Comparison of ENCODE assay signal across 11 cellular contexts in the genomic region with DNA sequence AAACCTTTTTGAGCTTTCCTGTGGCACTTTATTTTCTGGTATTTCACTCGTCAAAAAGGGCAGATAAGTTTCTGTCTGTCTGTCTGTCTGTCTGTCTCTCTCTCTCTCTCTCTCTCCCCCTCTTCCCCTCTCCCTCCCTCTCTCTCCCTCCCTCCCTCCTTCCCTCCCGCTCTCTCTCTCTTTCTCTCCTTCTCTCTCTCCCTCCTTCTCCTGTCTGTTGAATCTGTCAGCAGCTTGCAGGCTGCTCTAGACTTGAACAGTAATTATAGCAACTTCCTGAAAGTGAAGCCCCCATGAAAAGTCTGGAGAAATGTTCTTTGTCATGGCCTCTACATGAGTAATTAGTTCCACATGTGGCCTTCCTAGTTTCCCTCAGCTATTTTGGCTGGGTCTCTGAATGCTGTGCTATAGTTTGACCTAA.
A peak's percentile ranks its signal among the peaks of the same experiment; 100 is the strongest.
DNase-seq lines count a peak whose midpoint lies in the region; ATAC-seq lines count a peak whose summit lies in the region.
"Had no signal": no experiment of that assay in that cellular context is flagged by ENCODE, and none has a peak within 500 bp of the region (broad histone marks: within the 10 kb centered on the region; RNA-seq: fewer than 3 reads in every experiment).

No MANE protein-coding gene starts in this region.

- peak overlapping the region; percentile 93 for H3K4me3 ChIP-seq in adipocyte (ENCODE audit: low read length)
- H3K4me3 ChIP-seq in right cardiac atrium (ENCODE audit: low read length): peak overlapping the region; percentile 54
- H3K4me3 ChIP-seq in skeletal muscle satellite cell (ENCODE audit: low read length): peak overlapping the region; percentile 79

- H3K36me3 ChIP-seq in adipocyte (ENCODE audit: control insufficient read depth, insufficient read depth, low read length, severe bottlenecking): peaks cover 20% of the 10 kb centered on the region
- H3K36me3 ChIP-seq in skeletal muscle satellite cell (ENCODE audit: insufficient read depth, low read length): peaks cover 5% of the 10 kb centered on the region

- no peaks in the 10 kb centered on the region for H3K9me3 ChIP-seq in adipocyte (ENCODE audit: control insufficient read depth, low read length)
- no peaks in the 10 kb centered on the region for H3K9me3 ChIP-seq in right cardiac atrium (ENCODE audit: control insufficient read depth, low read length)
- no peaks in the 10 kb centered on the region for H3K9me3 ChIP-seq in skeletal muscle satellite cell (replicated peaks; ENCODE audit: low read length)

- H3K4me1 ChIP-seq in adipocyte (ENCODE audit: control insufficient read depth, insufficient read depth, low read length) (peaks cover 42% of the 10 kb centered on the region), right cardiac atrium (ENCODE audit: control insufficient read depth, insufficient read depth, low read length) (no peaks in the 10 kb centered on the region), skeletal muscle satellite cell (ENCODE audit: control insufficient read depth, insufficient read depth, low read length) (peaks cover 30% of the 10 kb centered on the region)

- intact Hi-C loops in right cardiac atrium (cut with DNase I): loop anchor here in 3 of 4 donors (10.0 kb wide), 1 partner anchor 250 kb away; no protein-coding TSS in a partner anchor

- H3K9ac ChIP-seq in adipocyte (ENCODE audit: low read length) (peak overlapping the region; percentile 97), skeletal muscle satellite cell (ENCODE audit: low read depth, low read length) (peak overlapping the region; percentile 93)

- H3K27ac ChIP-seq in right cardiac atrium (ENCODE audit: low read length): peak overlapping the region; percentile 82

- ATAC-seq in right cardiac atrium: peak; percentile 56 to 62

- DNase-seq in G401 (ENCODE audit: low spot score): peak; percentile 38
- DNase-seq in adipocyte (ENCODE audit: low read depth): peak; percentile 91
- DNase-seq in right cardiac atrium: no peak
- no peak for DNase-seq in NCI-H146 treated with DMSO at 0.1 percent for 48 hours (lab: John Stamatoyannopoulos, UW; ENCODE audit: unreplicated experiment)
- DNase-seq in NCI-H2081 treated with DMSO at 0.1 percent for 48 hours (lab: John Stamatoyannopoulos, UW): no peak
- no peak for DNase-seq in midbrain (lab: John Stamatoyannopoulos, UW)
- DNase-seq in activated CD4-positive, alpha-beta T cell treated with anti-CD3 and anti-CD28 coated beads for 4 hours: no peak
- DNase-seq: effector memory CD4-positive, alpha-beta T cell; GDM1; Kasumi-1 had no signal

- H3K27me3 ChIP-seq in adipocyte (replicated peaks; ENCODE audit: control insufficient read depth, insufficient read depth, low read length) (no peaks in the 10 kb centered on the region), right cardiac atrium (ENCODE audit: control insufficient read depth, insufficient read depth) (no peaks in the 10 kb centered on the region), skeletal muscle satellite cell (ENCODE audit: control insufficient read depth, insufficient read depth, low read length) (no peaks in the 10 kb centered on the region)

- peak overlapping the region; percentile 78 for H3K4me2 ChIP-seq in skeletal muscle satellite cell (ENCODE audit: low read length)

- in situ Hi-C loops in G401 (cut with HindIII; ENCODE audit: low sequenced_read_pairs): no loop called here

- WGBS in right cardiac atrium: 22% methylated on average over 2 of the region's 2 CpGs

Comparison
In these comparisons a context has a peak if more than half of its experiments do, and no peak if none do; other contexts are left out.
1. DNase-seq: peak in G401 (single experiment) and adipocyte (single experiment); none in right cardiac atrium (0 of 3), NCI-H146 treated with DMSO at 0.1 percent for 48 hours (single experiment), NCI-H2081 treated with DMSO at 0.1 percent for 48 hours (single experiment), midbrain (single experiment) and activated CD4-positive, alpha-beta T cell treated with anti-CD3 and anti-CD28 coated beads for 4 hours (0 of 2).
2. Peak in every context shown above with its lines, with median percentiles within 50 percentile points of each other: H3K4me3 ChIP-seq.